In the genomic region with DNA sequence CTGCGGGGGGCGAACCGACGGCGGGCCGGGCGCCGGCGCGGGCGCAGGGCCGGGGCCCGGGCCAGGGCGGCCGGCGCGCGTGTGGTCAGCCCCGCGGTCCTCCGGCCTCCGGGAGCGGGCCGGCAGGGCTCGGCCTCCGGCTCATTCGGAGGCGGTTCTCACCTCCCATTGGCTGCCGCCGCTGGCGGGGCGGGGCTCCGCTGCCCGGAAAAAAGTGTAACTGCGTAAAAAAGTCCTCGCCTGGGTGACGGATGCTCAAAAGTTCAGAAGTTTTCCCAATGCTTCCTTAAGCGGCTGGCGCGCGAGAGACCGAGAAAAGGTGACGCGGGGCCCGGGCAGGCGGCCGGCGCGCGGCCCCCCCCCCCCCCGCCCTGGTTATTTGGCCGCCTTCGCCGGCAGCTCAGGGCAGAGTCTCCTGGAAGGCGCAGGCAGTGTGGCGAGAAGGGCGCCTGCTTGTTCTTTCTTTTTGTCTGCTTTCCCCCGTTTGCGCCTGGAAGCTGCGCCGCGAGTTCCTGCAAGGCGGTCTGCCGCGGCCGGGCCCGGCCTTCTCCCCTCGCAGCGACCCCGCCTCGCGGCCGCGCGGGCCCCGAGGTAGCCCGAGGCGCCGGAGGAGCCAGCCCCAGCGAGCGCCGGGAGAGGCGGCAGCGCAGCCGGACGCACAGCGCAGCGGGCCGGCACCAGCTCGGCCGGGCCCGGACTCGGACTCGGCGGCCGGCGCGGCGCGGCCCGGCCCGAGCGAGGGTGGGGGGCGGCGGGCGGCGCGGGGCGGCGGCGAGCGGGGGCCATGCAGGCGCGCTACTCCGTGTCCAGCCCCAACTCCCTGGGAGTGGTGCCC, we compare ENCODE assay signal across 8 cellular contexts. TPM values are rescaled to one million over a fixed set of nuclear protein-coding genes. Genes with fewer than 3 reads are reported as not detected.
A peak's percentile ranks its signal among the peaks of the same experiment; 100 is the strongest.
DNase-seq lines count a peak whose midpoint lies in the region; ATAC-seq and TF ChIP-seq lines count a peak whose summit lies in the region.

TSS of gene FOXC1 (plus strand) at position 254 of the 835 bp plus-strand sequence. CDS start at position 785, 531 bp downstream.

- in situ Hi-C loops in IMR-90 (cut with MboI; ENCODE audit: low sequenced_read_pairs) = loop anchor here (10.0 kb wide), 1 partner anchor 575 kb away; no protein-coding TSS in a partner anchor

- peaks cover 61% of the 10 kb centered on the region for H3K27me3 Mint-ChIP-seq in T-helper 17 cell

- peak within 1 kb of the TSS; percentile 94 for H3K23ac ChIP-seq in IMR-90 (ENCODE audit: low read depth, low read length)

- peak within 1 kb of the TSS; percentile 29 for H3K27ac Mint-ChIP-seq in T-helper 17 cell

- peaks cover 5% of the 10 kb centered on the region for H3K36me3 ChIP-seq in IMR-90 (ENCODE audit: control insufficient read depth, insufficient read depth, low read length)
- H3K36me3 ChIP-seq in ectodermal cell (ENCODE audit: control insufficient read depth, insufficient read depth, low read length) = no peaks in the 10 kb centered on the region
- H3K36me3 ChIP-seq in lower lobe of right lung = no peaks in the 10 kb centered on the region

- peak within 1 kb of the TSS; percentile 94 for H2AFZ ChIP-seq in IMR-90 (replicated peaks; ENCODE audit: low read length, poor library complexity)

- DNase-seq in DMS53 treated with DMSO at 0.1 percent for 48 hours (lab: John Stamatoyannopoulos, UW; ENCODE audit: unreplicated experiment) (peak; percentile 57), IMR-90 (peak; percentile 94), T-helper 17 cell (no peak), lower lobe of right lung (peak; percentile 85), substantia nigra (lab: John Stamatoyannopoulos, UW) (peak in 26 of 49 donors; percentile 6 to 64 (median 28)), NCI-H1694 (lab: John Stamatoyannopoulos, UW) (no peak)

- H4K8ac ChIP-seq in IMR-90 (ENCODE audit: low read depth in 2 of 2, low read length in 2 of 2) = peak within 1 kb of the TSS; percentile 82 to 96; a peak in 3 of 4 replicates

- H3K4me1 Mint-ChIP-seq in T-helper 17 cell = peaks cover 33% of the 10 kb centered on the region

- peaks cover 2% of the 10 kb centered on the region; the same call in 1 of the 2 replicates for H3K4me1 ChIP-seq in IMR-90 (ENCODE audit: control insufficient read depth, insufficient read depth, low read length)
- H3K4me1 ChIP-seq in ectodermal cell (ENCODE audit: control insufficient read depth, insufficient read depth, low read length) = peaks cover 23% of the 10 kb centered on the region
- H3K4me1 ChIP-seq in lower lobe of right lung = peaks cover 51% of the 10 kb centered on the region

- no peak; the same call in 1 of the 2 replicates for TF ChIP-seq RAD21 in IMR-90 (IDR thresholded peaks at IDR 0.05; ENCODE audit: low read length)

- H3K27me3 ChIP-seq in IMR-90 (ENCODE audit: control insufficient read depth, insufficient read depth, low read length) = peaks cover 28% of the 10 kb centered on the region
- peaks cover 99% of the 10 kb centered on the region for H3K27me3 ChIP-seq in ectodermal cell (ENCODE audit: control insufficient read depth, insufficient read depth, low read length, poor library complexity, severe bottlenecking)
- peaks cover 87% of the 10 kb centered on the region for H3K27me3 ChIP-seq in lower lobe of right lung (ENCODE audit: low read depth)

- H2BK120ac ChIP-seq in IMR-90 (ENCODE audit: low read depth, low read length) = peak within 1 kb of the TSS; percentile 86

- H3K27ac ChIP-seq in IMR-90 (ENCODE audit: insufficient read depth, low read length) = peak within 1 kb of the TSS; percentile 99
- no peak within 1 kb of the TSS for H3K27ac ChIP-seq in ectodermal cell (ENCODE audit: insufficient read depth, low read depth, low read length, poor library complexity, severe bottlenecking)
- peak within 1 kb of the TSS; percentile 71 for H3K27ac ChIP-seq in lower lobe of right lung
- no peak within 1 kb of the TSS for H3K27ac ChIP-seq in substantia nigra (ENCODE audit: low read depth, low read length, poor library complexity, severe bottlenecking)

- no peaks in the 10 kb centered on the region for H3K9me1 ChIP-seq in IMR-90 (ENCODE audit: insufficient read depth, low read length)

- peak within 1 kb of the TSS; percentile 95 for H3K4ac ChIP-seq in IMR-90 (ENCODE audit: low read depth, low read length)

- TF ChIP-seq CTCF in IMR-90 (conservative IDR thresholded peaks at IDR 0.05; ENCODE audit: low read depth, low read length) = no peak
- no peak for TF ChIP-seq CTCF in lower lobe of right lung (IDR thresholded peaks at IDR 0.05)

- intact Hi-C loops in IMR-90 (cut with micrococcal nuclease) (loop anchor here (1.0 to 10.0 kb wide), 8 partner anchors 53 to 1024 kb away; no protein-coding TSS in a partner anchor), lower lobe of right lung (cut with DNase I) (loop anchor here (10.0 kb wide), 1 partner anchor 585 kb away; no protein-coding TSS in a partner anchor)

- peak within 1 kb of the TSS; percentile 86 for H2AK9ac ChIP-seq in IMR-90 (replicated peaks; ENCODE audit: low read depth, low read length, poor library complexity)

- H3K79me1 ChIP-seq in IMR-90 (ENCODE audit: low read depth in 1 of 2, low read length in 2 of 2) = peaks cover 0 to 8% of the 10 kb centered on the region in 2 experiments; a peak in 3 of 4 replicates

- dilution Hi-C loops in IMR-90 (cut with HindIII; ENCODE audit: low sequenced_read_pairs, unreplicated experiment) = no loop called here

- H4K20me1 ChIP-seq in IMR-90 (ENCODE audit: insufficient read depth, low read length) = peaks cover 11% of the 10 kb centered on the region

- H3K18ac ChIP-seq in IMR-90 (ENCODE audit: low read depth, low read length) = peak within 1 kb of the TSS; percentile 90

- peak within 1 kb of the TSS; percentile 98 for H3K9ac ChIP-seq in IMR-90 (ENCODE audit: low read depth, low read length)

- peak within 1 kb of the TSS; percentile 81 for H3K4me2 ChIP-seq in IMR-90 (ENCODE audit: low read depth, low read length)

- H3K56ac ChIP-seq in IMR-90 (ENCODE audit: extremely low read depth, insufficient read depth, low read length) = peak within 1 kb of the TSS; percentile 61

- CTCF ChIA-PET in IMR-90 (lab: Yijun Ruan, JAX) = interaction anchor here (0.6 to 1.0 kb wide), 4 partner anchors 186 to 585 kb away, joined by 3 to 7 read pairs (median 6); no protein-coding TSS in a partner anchor

- WGBS in IMR-90 (ENCODE audit: extremely low coverage in 2 of 2, insufficient read length in 1 of 2), 2 experiments = 0% methylated on average over 66 of the region's 115 CpGs; no CpG with 5 or more reads in 1 of the 2 experiments
- WGBS in ectodermal cell, 2 experiments = 0 to 1% methylated on average over 115 of the region's 115 CpGs

- POLR2A ChIA-PET in IMR-90 (lab: Charles Lee; ENCODE audit: unreplicated experiment) = interaction anchor here (0.6 kb wide), 3 partner anchors 39 to 378 kb away, joined by 3 to 6 read pairs (median 4); no protein-coding TSS in a partner anchor

- peak within 1 kb of the TSS; percentile 95 for H3K14ac ChIP-seq in IMR-90 (replicated peaks; ENCODE audit: low read depth, low read length)

- peak; percentile 55 for ATAC-seq in GM19467 (IDR thresholded peaks at IDR 0.05; ENCODE audit: unreplicated experiment)
- peak; percentile 85 for ATAC-seq in IMR-90 (ENCODE audit: low read depth)
- ATAC-seq in T-helper 17 cell = peak; percentile 38
- ATAC-seq in lower lobe of right lung = peak; percentile 89 to 90

- TF ChIP-seq POLR2A in IMR-90 (IDR thresholded peaks at IDR 0.05; ENCODE audit: low read depth, low read length) = peak; percentile 84

- H3K4me3 ChIP-seq in IMR-90 (ENCODE audit: insufficient read depth, low read depth, low read length) (peak within 1 kb of the TSS; percentile 85), ectodermal cell (ENCODE audit: insufficient read depth, low read depth, low read length) (peak within 1 kb of the TSS; percentile 29), lower lobe of right lung (peak within 1 kb of the TSS; percentile 70)

- peak within 1 kb of the TSS; percentile 64 for H4K5ac ChIP-seq in IMR-90 (ENCODE audit: low read depth, low read length)

- H4K91ac ChIP-seq in IMR-90 (ENCODE audit: insufficient read depth, low read depth, low read length) = peak within 1 kb of the TSS; percentile 59

- no TSS peak for BruUV-seq in IMR-90 (replicated peaks; lab: Mats Ljungman, UMichigan)

- H2AK5ac ChIP-seq in IMR-90 (ENCODE audit: low read depth, low read length) = peak within 1 kb of the TSS; percentile 68

- peaks cover 6% of the 10 kb centered on the region for H3K36me3 Mint-ChIP-seq in T-helper 17 cell (ENCODE audit: low read depth)

- peak within 1 kb of the TSS; percentile 89 for H3K4me3 Mint-ChIP-seq in T-helper 17 cell

- H2BK5ac ChIP-seq in IMR-90 (ENCODE audit: low read depth, low read length, poor library complexity, severe bottlenecking) = peak within 1 kb of the TSS; percentile 85

- peak within 1 kb of the TSS; percentile 78; the same call in 1 of the 3 replicates for H2BK15ac ChIP-seq in IMR-90 (ENCODE audit: low read depth, low read length)

- H2BK20ac ChIP-seq in IMR-90 (ENCODE audit: low read depth, low read length) = no peak within 1 kb of the TSS; the same call in 1 of the 2 replicates

- H3K9me3 ChIP-seq in IMR-90 (ENCODE audit: control insufficient read depth, insufficient read depth, low read length) (peaks cover 7% of the 10 kb centered on the region; the same call in 1 of the 2 replicates), T-helper 17 cell (ENCODE audit: control insufficient read depth, low read length, poor library complexity, severe bottlenecking) (no peaks in the 10 kb centered on the region), ectodermal cell (ENCODE audit: control insufficient read depth, low read length) (no peaks in the 10 kb centered on the region), lower lobe of right lung (no peaks in the 10 kb centered on the region)

TF ChIP-seq in IMR-90, 13 proteins besides CTCF, POLR2A, EP300 and RAD21:
- TF ChIP-seq MXI1 (IDR thresholded peaks at IDR 0.05; ENCODE audit: borderline replicate concordance, low read depth, low read length) (0 out of 2 replicates have a peak, but pooled peaks have one; percentile 9), SMC3 (IDR thresholded peaks at IDR 0.05; ENCODE audit: low read depth, low read length) (no peak)

RNA-seq across cellular contexts. Expression of gene FOXC1, which starts in this region (rescaled TPM):
- total RNA-seq in IMR-90 (2012; rRNA removed) = 1.3 and 1.9 TPM in 2 replicates
- polyA plus RNA-seq in IMR-90 (2012; rRNA removed) = 4.0 and 4.7 TPM in 2 replicates
- 3.4 and 6.3 TPM in 2 replicates for polyA plus RNA-seq in IMR-90 (2012; cell fraction: cytosol; rRNA removed)
- polyA plus RNA-seq in IMR-90 (2012; cell fraction: nucleus; rRNA removed; ENCODE audit: low replicate concordance) = 6.5 and 7.2 TPM in 2 replicates
- total RNA-seq in T-helper 17 cell = under 1 TPM in 1 of 2 donors, not detected in 1; 0.21 TPM
- 0.52 TPM for polyA plus RNA-seq in ectodermal cell (2013, experiment 1 of 4)
- 0.48 TPM for polyA plus RNA-seq in ectodermal cell (2013, experiment 2 of 4)
- 1.2 TPM for polyA plus RNA-seq in ectodermal cell (2013, experiment 3 of 4)
- polyA plus RNA-seq in ectodermal cell (2013, experiment 4 of 4) = 0.89 TPM
- total RNA-seq in lower lobe of right lung = 2.3 TPM

Comparison
In these comparisons a context has a peak if more than half of its experiments do, and no peak if none do; other contexts are left out.
1. Peak in ATAC-seq in T-helper 17 cell; RNA of the gene not detected or under 1 TPM.
2. DNase-seq: peak in DMS53 treated with DMSO at 0.1 percent for 48 hours (single experiment), IMR-90 (single experiment), lower lobe of right lung (single experiment) and substantia nigra (26 of 49); none in T-helper 17 cell (0 of 3) and NCI-H1694 (single experiment).
3. ATAC-seq: peak in every context shown above with its lines; median percentile 90 in lower lobe of right lung; 85 in IMR-90; 55 in GM19467; 38 in T-helper 17 cell.
4. H3K27ac ChIP-seq: peak in IMR-90 (single experiment) and lower lobe of right lung (single experiment); none in ectodermal cell (single experiment) and substantia nigra (single experiment).
5. H3K4me3 ChIP-seq: peak in every context shown above with its lines; median percentile 85 in IMR-90; 70 in lower lobe of right lung; 29 in ectodermal cell.